Comparison of ENCODE assay signal across 8 cellular contexts in the genomic region with DNA sequence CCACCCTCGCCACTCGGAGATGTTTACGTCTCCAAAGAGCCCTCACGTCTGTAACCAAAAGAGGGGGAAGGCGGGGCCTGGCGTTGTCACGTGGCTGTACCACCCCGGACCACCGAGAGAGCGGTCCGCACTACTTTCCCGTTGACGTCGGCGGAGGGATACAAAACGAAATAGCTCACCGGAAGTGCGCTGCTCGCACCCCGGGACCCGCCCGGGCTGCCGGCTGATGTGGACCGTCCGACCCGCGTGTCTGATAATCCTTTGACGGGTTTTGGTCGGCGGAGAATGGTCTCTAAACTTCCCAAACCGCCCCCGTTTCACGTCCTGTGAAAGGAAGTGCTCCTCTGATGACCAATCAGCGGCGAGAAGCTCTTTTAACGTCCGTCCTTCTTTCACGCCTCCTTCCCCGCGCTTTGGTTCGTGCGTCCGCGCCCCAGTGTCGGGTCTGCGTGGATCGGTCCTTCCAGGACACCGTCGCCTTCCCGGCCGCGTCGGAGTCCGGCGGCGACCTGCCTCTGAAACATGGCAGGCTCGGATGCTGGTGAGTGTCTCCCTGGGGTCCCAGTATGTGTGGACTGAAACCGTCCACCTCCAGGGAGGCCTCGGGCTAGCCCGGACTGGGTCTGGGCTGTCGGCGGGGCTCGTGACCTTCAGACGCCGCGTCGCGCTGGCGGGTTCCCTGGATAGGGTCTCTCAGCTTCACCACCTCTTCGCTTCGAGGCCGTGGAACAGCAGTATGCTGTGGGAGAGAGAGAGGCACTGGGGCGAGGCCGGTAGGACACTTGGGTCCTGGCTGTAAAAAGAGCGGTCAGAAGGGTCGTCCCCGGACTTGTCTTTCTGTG. TPM values are rescaled to one million over a fixed set of nuclear protein-coding genes. Genes with fewer than 3 reads are reported as not detected.
DNase-seq lines count a peak whose midpoint lies in the region; ATAC-seq, FAIRE-seq and TF ChIP-seq lines count a peak whose summit lies in the region.

A gene with protein sequence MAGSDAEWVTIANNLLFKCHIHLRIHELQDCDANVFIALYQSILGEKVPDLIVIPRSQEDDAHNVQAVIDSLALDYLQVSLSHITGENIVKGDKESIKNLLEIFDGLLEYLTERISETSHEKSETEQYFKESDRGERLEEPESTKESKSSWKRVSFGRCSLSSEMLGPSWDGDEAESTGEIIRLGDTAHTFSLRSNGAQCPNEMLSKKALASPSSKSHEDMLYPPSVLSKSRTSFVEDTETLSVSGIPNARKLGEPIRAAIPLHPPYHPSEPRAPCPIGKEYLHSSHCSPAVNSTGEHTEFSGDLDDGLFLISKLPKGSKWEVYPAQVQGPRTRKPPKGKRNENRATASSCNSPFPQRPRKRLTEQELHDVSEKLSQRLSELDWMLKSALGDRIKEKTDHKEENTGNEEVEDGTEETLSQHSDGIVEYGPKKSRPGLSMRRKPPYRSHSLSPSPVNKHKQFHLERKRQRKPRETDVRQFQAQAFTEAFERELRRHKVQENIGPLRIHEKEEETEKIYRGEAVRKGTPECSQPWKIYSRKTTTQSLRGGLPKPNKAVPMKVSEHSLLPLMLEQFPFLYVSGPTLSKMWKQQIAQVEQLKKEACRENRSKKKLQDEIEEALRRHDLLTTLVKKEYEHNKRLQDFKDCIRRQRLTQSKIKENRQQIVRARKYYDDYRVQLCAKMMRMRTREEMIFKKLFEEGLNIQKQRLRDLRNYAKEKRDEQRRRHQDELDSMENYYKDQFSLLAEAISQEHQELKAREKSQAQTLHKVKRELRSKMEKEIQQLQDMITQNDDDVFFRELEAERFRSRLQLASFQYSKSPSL (plus strand): TSS at position 402 of the 842 bp plus-strand sequence. CDS start 121 bp downstream, at position 523.

- WGBS in adipose tissue, 3 donors = 0% methylated on average over 76 to 77 of the region's 77 CpGs
- 0 to 1% methylated on average over 77 of the region's 77 CpGs for WGBS in heart right ventricle, 2 donors
- 0% methylated on average over 77 of the region's 77 CpGs for WGBS in psoas muscle, 3 donors

- peak; percentile 67 for ATAC-seq in HG02798 (IDR thresholded peaks at IDR 0.05; ENCODE audit: poor library complexity, unreplicated experiment)
- peak; percentile 63 to 76 (median 69) for ATAC-seq in T-cell (replicated peaks in 1 of 4)
- peak; percentile 76 to 89 (median 86) for ATAC-seq in heart right ventricle
- ATAC-seq in psoas muscle = peak; percentile 81 to 84 (median 84)

- peak; percentile 11 for DNase-seq in GM12891 (ENCODE audit: insufficient read length, low spot score)
- DNase-seq in NCI-H146 (lab: John Stamatoyannopoulos, UW) = peak; percentile 97
- DNase-seq in T-cell = peak in 33 of 34 experiments; percentile 90 to 98 (median 95)
- DNase-seq in heart right ventricle = peak; percentile 93 to 97
- peak; percentile 96 to 98 for DNase-seq in psoas muscle
- DNase-seq in urothelium cell line (ENCODE audit: low spot score) = peak; percentile 92

- no peaks in the 10 kb centered on the region for H3K27me3 Mint-ChIP-seq in T-cell

- H3K27ac Mint-ChIP-seq in T-cell = peak within 1 kb of the TSS; percentile 99 to 100

- peak within 1 kb of the TSS; percentile 100 for H3K27ac ChIP-seq in adipose tissue (ENCODE audit: low read depth, low read length)
- peak within 1 kb of the TSS; percentile 86 to 100 (median 99) for H3K27ac ChIP-seq in heart right ventricle
- peak within 1 kb of the TSS; percentile 100 for H3K27ac ChIP-seq in psoas muscle

- peak within 1 kb of the TSS; percentile 97 to 100 (median 100) for H3K4me3 Mint-ChIP-seq in T-cell

- FAIRE-seq in GM12891 (lab: Jason Lieb, UNC) = peak; percentile 92
- FAIRE-seq in urothelium cell line (lab: Jason Lieb, UNC) = peak; percentile 80

- H3K4me3 ChIP-seq in heart right ventricle (peak within 1 kb of the TSS; percentile 72 to 99 (median 91)), psoas muscle (peak within 1 kb of the TSS; percentile 97)

- H3K4me1 ChIP-seq in heart right ventricle (peaks cover 6 to 61% (median 52%) of the 10 kb centered on the region in 9 donors), psoas muscle (peaks cover 48% of the 10 kb centered on the region)

- peaks cover 0 to 65% (median 44%) of the 10 kb centered on the region in 9 donors for H3K36me3 ChIP-seq in heart right ventricle
- peaks cover 16 to 65% of the 10 kb centered on the region in 2 donors for H3K36me3 ChIP-seq in psoas muscle (ENCODE audit: insufficient read depth in 1 of 2, low read depth in 1 of 2)

- H3K36me3 Mint-ChIP-seq in T-cell = peaks cover 62% of the 10 kb centered on the region

- no peaks in the 10 kb centered on the region for H3K9me3 Mint-ChIP-seq in T-cell

- CTCF ChIA-PET in T-cell (lab: Charles Lee) = interaction anchor here (0.5 to 2.4 kb wide), 6 partner anchors 10 to 243 kb away, joined by 3 to 31 read pairs (median 8); a partner anchor contains a TSS

- intact Hi-C loops in heart right ventricle (cut with DNase I) (loop anchor here in 4 of 10 donors (1.0 to 10.0 kb wide), 3 partner anchors 9 to 682 kb away; a partner anchor contains a TSS), psoas muscle (cut with DNase I) (loop anchor here in 1 of 2 donors (5.0 kb wide), 2 partner anchors 84 to 679 kb away; a partner anchor contains a TSS)

- H3K9me3 ChIP-seq in heart right ventricle (no peaks in the 10 kb centered on the region), psoas muscle (no peaks in the 10 kb centered on the region)

- POLR2A ChIA-PET in T-cell (lab: Charles Lee) = interaction anchor here (0.6 to 3.6 kb wide), 14 partner anchors 9 to 734 kb away, joined by 3 to 72 read pairs (median 6); a partner anchor contains a TSS

- no peak for TF ChIP-seq CTCF in heart right ventricle (IDR thresholded peaks at IDR 0.05)
- no peak for TF ChIP-seq CTCF in psoas muscle (IDR thresholded peaks at IDR 0.05)

- peak; percentile 72 for TF ChIP-seq POLR2A in GM12891 (IDR thresholded peaks at IDR 0.05; ENCODE audit: low read depth, low read length)

- H3K27me3 ChIP-seq in heart right ventricle (no peaks in the 10 kb centered on the region), psoas muscle (ENCODE audit: insufficient read depth in 3 of 3, low read length in 2 of 3) (no peaks in the 10 kb centered on the region)

- H3K4me1 Mint-ChIP-seq in T-cell = peaks cover 62 to 72% (median 62%) of the 10 kb centered on the region in 3 donors

TF ChIP-seq in GM12891, 5 proteins besides CTCF, POLR2A, EP300 and RAD21:
- peak; percentile 76 for TF ChIP-seq POLR2AphosphoS5 (IDR thresholded peaks at IDR 0.05; ENCODE audit: low read depth, low read length)
- peak; percentile 70 for TF ChIP-seq SPI1 (IDR thresholded peaks at IDR 0.05; ENCODE audit: low read depth, low read length)
- TF ChIP-seq POU2F2 (IDR thresholded peaks at IDR 0.05; ENCODE audit: low read depth, low read length) = peak; percentile 81; the same call in 1 of the 2 replicates
- peak; percentile 87 for TF ChIP-seq TAF1 (IDR thresholded peaks at IDR 0.05; ENCODE audit: low read depth, low read length)
- no peak for TF ChIP-seq PAX5 (IDR thresholded peaks at IDR 0.05; ENCODE audit: insufficient read depth, low read length, severe bottlenecking)
TF ChIP-seq in GM12891: peak in this region for 4.

RNA-seq across cellular contexts. Expression of the gene that starts here (rescaled TPM):
- polyA plus RNA-seq in GM12891 (2012; ENCODE audit: low read depth, missing spikeins) = 24.2 TPM
- total RNA-seq in T-cell (100 to 1,000 TPM in 2 of 5 donors, 10 to 100 TPM in 3; 77.0 to 168 (median 91.9) TPM), heart right ventricle (10 to 100 TPM in 9 of 10 donors, 1 to 10 TPM in 1; 8.6 to 19.7 (median 14.6) TPM), psoas muscle (10 to 100 TPM in 3 of 4 donors, 1 to 10 TPM in 1; 9.3 to 21.7 (median 11.6) TPM)
- polyA plus RNA-seq in adipose tissue (10 to 100 TPM; 15.5 to 34.8 (median 19.6) TPM), heart right ventricle (10 to 100 TPM; 11.7 to 62.4 TPM), psoas muscle (10 to 100 TPM; 15.7 to 17.4 (median 17.1) TPM)

Comparison
In these comparisons a context has a peak if more than half of its experiments do, and no peak if none do; other contexts are left out.
1. Peak in every context shown above with its lines: DNase-seq, ATAC-seq, H3K4me3 ChIP-seq and H3K27ac ChIP-seq.
2. DNase-seq: peak in every context shown above with its lines; median percentile 97 in NCI-H146; 97 in psoas muscle; 95 in T-cell; 95 in heart right ventricle; 92 in urothelium cell line; 11 in GM12891.